Comparison of ENCODE assay signal across 2 cellular contexts in the genomic region with DNA sequence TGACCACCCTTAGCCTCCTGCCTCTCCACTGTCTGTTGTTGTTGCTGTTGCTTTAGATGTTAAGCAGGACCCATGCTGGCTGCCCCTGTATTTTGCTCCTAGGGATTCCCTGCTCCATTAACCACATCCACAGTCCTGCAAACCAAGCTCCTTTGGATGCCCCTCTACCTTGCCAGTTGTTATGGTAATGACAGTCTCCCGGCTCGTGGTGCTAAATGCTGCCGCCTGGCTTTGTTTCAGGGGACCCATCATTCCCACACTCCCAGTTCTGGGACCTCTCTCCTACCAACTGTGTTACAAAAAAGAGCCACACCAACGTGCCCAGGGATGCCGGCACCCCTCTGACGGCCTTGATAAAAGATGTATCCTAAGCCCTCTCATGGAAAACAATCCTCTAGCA.
TF ChIP-seq lines count a peak whose summit lies in the region.

No MANE protein-coding gene starts in this region.

TF ChIP-seq in GM23338, 12 proteins besides CTCF, POLR2A, EP300 and RAD21:
- TF ChIP-seq, protein P1, sequence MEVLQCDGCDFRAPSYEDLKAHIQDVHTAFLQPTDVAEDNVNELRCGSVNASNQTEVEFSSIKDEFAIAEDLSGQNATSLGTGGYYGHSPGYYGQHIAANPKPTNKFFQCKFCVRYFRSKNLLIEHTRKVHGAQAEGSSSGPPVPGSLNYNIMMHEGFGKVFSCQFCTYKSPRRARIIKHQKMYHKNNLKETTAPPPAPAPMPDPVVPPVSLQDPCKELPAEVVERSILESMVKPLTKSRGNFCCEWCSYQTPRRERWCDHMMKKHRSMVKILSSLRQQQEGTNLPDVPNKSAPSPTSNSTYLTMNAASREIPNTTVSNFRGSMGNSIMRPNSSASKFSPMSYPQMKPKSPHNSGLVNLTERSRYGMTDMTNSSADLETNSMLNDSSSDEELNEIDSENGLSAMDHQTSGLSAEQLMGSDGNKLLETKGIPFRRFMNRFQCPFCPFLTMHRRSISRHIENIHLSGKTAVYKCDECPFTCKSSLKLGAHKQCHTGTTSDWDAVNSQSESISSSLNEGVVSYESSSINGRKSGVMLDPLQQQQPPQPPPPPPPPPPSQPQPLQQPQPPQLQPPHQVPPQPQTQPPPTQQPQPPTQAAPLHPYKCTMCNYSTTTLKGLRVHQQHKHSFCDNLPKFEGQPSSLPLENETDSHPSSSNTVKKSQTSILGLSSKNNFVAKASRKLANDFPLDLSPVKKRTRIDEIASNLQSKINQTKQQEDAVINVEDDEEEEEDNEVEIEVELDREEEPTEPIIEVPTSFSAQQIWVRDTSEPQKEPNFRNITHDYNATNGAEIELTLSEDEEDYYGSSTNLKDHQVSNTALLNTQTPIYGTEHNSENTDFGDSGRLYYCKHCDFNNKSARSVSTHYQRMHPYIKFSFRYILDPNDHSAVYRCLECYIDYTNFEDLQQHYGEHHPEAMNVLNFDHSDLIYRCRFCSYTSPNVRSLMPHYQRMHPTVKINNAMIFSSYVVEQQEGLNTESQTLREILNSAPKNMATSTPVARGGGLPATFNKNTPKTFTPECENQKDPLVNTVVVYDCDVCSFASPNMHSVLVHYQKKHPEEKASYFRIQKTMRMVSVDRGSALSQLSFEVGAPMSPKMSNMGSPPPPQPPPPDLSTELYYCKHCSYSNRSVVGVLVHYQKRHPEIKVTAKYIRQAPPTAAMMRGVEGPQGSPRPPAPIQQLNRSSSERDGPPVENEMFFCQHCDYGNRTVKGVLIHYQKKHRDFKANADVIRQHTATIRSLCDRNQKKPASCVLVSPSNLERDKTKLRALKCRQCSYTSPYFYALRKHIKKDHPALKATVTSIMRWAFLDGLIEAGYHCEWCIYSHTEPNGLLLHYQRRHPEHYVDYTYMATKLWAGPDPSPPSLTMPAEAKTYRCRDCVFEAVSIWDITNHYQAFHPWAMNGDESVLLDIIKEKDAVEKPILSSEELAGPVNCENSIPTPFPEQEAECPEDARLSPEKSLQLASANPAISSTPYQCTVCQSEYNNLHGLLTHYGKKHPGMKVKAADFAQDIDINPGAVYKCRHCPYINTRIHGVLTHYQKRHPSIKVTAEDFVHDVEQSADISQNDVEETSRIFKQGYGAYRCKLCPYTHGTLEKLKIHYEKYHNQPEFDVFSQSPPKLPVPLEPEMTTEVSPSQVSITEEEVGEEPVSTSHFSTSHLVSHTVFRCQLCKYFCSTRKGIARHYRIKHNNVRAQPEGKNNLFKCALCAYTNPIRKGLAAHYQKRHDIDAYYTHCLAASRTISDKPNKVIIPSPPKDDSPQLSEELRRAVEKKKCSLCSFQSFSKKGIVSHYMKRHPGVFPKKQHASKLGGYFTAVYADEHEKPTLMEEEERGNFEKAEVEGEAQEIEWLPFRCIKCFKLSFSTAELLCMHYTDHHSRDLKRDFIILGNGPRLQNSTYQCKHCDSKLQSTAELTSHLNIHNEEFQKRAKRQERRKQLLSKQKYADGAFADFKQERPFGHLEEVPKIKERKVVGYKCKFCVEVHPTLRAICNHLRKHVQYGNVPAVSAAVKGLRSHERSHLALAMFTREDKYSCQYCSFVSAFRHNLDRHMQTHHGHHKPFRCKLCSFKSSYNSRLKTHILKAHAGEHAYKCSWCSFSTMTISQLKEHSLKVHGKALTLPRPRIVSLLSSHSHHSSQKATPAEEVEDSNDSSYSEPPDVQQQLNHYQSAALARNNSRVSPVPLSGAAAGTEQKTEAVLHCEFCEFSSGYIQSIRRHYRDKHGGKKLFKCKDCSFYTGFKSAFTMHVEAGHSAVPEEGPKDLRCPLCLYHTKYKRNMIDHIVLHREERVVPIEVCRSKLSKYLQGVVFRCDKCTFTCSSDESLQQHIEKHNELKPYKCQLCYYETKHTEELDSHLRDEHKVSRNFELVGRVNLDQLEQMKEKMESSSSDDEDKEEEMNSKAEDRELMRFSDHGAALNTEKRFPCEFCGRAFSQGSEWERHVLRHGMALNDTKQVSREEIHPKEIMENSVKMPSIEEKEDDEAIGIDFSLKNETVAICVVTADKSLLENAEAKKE (CRISPR knock-in tag; IDR thresholded peaks at IDR 0.05), result no peak
- TF ChIP-seq EZH2phosphoT487 (IDR thresholded peaks at IDR 0.05; ENCODE audit: unreplicated experiment), result no peak
- no peak for TF ChIP-seq CREB1 (CRISPR knock-in tag; IDR thresholded peaks at IDR 0.05; ENCODE audit: low read depth)
- no peak for TF ChIP-seq JUNB (IDR thresholded peaks at IDR 0.05; ENCODE audit: unreplicated experiment)
- TF ChIP-seq NANOG (IDR thresholded peaks at IDR 0.05; ENCODE audit: borderline replicate concordance), result no peak
- no peak for TF ChIP-seq POLR2AphosphoS5 (IDR thresholded peaks at IDR 0.05; ENCODE audit: low read depth)
- no peak for TF ChIP-seq ZNF114 (CRISPR knock-in tag; IDR thresholded peaks at IDR 0.05)
- TF ChIP-seq, protein P2, sequence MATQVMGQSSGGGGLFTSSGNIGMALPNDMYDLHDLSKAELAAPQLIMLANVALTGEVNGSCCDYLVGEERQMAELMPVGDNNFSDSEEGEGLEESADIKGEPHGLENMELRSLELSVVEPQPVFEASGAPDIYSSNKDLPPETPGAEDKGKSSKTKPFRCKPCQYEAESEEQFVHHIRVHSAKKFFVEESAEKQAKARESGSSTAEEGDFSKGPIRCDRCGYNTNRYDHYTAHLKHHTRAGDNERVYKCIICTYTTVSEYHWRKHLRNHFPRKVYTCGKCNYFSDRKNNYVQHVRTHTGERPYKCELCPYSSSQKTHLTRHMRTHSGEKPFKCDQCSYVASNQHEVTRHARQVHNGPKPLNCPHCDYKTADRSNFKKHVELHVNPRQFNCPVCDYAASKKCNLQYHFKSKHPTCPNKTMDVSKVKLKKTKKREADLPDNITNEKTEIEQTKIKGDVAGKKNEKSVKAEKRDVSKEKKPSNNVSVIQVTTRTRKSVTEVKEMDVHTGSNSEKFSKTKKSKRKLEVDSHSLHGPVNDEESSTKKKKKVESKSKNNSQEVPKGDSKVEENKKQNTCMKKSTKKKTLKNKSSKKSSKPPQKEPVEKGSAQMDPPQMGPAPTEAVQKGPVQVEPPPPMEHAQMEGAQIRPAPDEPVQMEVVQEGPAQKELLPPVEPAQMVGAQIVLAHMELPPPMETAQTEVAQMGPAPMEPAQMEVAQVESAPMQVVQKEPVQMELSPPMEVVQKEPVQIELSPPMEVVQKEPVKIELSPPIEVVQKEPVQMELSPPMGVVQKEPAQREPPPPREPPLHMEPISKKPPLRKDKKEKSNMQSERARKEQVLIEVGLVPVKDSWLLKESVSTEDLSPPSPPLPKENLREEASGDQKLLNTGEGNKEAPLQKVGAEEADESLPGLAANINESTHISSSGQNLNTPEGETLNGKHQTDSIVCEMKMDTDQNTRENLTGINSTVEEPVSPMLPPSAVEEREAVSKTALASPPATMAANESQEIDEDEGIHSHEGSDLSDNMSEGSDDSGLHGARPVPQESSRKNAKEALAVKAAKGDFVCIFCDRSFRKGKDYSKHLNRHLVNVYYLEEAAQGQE (IDR thresholded peaks at IDR 0.05; ENCODE audit: unreplicated experiment), result no peak
TF ChIP-seq in GM23338: peak in this region for 0.

TF ChIP-seq in SK-N-SH treated with all-trans-retinoic acid at 6 μM for 48 hours, 23 proteins besides CTCF, POLR2A, EP300 and RAD21 (continued from another document):
- TF ChIP-seq, protein P3, sequence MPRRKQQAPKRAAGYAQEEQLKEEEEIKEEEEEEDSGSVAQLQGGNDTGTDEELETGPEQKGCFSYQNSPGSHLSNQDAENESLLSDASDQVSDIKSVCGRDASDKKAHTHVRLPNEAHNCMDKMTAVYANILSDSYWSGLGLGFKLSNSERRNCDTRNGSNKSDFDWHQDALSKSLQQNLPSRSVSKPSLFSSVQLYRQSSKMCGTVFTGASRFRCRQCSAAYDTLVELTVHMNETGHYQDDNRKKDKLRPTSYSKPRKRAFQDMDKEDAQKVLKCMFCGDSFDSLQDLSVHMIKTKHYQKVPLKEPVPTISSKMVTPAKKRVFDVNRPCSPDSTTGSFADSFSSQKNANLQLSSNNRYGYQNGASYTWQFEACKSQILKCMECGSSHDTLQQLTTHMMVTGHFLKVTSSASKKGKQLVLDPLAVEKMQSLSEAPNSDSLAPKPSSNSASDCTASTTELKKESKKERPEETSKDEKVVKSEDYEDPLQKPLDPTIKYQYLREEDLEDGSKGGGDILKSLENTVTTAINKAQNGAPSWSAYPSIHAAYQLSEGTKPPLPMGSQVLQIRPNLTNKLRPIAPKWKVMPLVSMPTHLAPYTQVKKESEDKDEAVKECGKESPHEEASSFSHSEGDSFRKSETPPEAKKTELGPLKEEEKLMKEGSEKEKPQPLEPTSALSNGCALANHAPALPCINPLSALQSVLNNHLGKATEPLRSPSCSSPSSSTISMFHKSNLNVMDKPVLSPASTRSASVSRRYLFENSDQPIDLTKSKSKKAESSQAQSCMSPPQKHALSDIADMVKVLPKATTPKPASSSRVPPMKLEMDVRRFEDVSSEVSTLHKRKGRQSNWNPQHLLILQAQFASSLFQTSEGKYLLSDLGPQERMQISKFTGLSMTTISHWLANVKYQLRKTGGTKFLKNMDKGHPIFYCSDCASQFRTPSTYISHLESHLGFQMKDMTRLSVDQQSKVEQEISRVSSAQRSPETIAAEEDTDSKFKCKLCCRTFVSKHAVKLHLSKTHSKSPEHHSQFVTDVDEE (CRISPR knock-in tag; IDR thresholded peaks at IDR 0.05), result no peak
- TF ChIP-seq ZC3H10 (CRISPR knock-in tag; IDR thresholded peaks at IDR 0.05) (no peak), ESRRG (CRISPR knock-in tag; IDR thresholded peaks at IDR 0.05) (no peak), PPARA (CRISPR knock-in tag; IDR thresholded peaks at IDR 0.05; ENCODE audit: borderline replicate concordance) (no peak)
